In genomic region chr7:122261442-122261841, GRCh38 we compare ENCODE assay signal across 1 cellular context.
TF ChIP-seq lines count a peak whose summit lies in the region.

No MANE protein-coding gene starts in this region.

TF ChIP-seq in GM23338, 12 proteins besides CTCF, POLR2A, EP300 and RAD21 (continued from another document):
- TF ChIP-seq ZNF462 (CRISPR knock-in tag; IDR thresholded peaks at IDR 0.05) = no peak
- TF ChIP-seq REST (IDR thresholded peaks at IDR 0.05; ENCODE audit: unreplicated experiment) = no peak
- no peak for TF ChIP-seq EZH2phosphoT487 (IDR thresholded peaks at IDR 0.05; ENCODE audit: unreplicated experiment)
- no peak for TF ChIP-seq ZNF331 (CRISPR knock-in tag; IDR thresholded peaks at IDR 0.05; ENCODE audit: low read depth)
- TF ChIP-seq JUNB (IDR thresholded peaks at IDR 0.05; ENCODE audit: unreplicated experiment) = no peak
- no peak for TF ChIP-seq STAT1 (IDR thresholded peaks at IDR 0.05; ENCODE audit: unreplicated experiment)
- no peak for TF ChIP-seq EZH2 (IDR thresholded peaks at IDR 0.05; ENCODE audit: low read depth, unreplicated experiment)
- no peak for TF ChIP-seq NANOG (IDR thresholded peaks at IDR 0.05; ENCODE audit: borderline replicate concordance)
- no peak for TF ChIP-seq POLR2AphosphoS5 (IDR thresholded peaks at IDR 0.05; ENCODE audit: low read depth)
- no peak for TF ChIP-seq ZNF114 (CRISPR knock-in tag; IDR thresholded peaks at IDR 0.05)
- TF ChIP-seq ETS1 (IDR thresholded peaks at IDR 0.05) = no peak
